1 cellular context compared by ENCODE assay signal in genomic region chr3:186609247-186609868, GRCh38.
TF ChIP-seq lines count a peak whose summit lies in the region.

No MANE protein-coding gene starts in this region.

TF ChIP-seq in K562, 482 proteins besides CTCF, POLR2A, EP300 and RAD21:
- peak; percentile 42; the same call in 1 of the 2 replicates for TF ChIP-seq RB1 (IDR thresholded peaks at IDR 0.05; ENCODE audit: low read depth)
- peak; percentile 78 for TF ChIP-seq ZNF766 (CRISPR knock-in tag; conservative IDR thresholded peaks at IDR 0.05)
- peak in 1 of 3 experiments; percentile 49 for TF ChIP-seq YY1 (IDR thresholded peaks at IDR 0.05; ENCODE audit: borderline replicate concordance in 1 of 3, control insufficient read depth in 1 of 3, extremely low read depth in 1 of 3, insufficient read depth in 3 of 3, insufficient read length in 1 of 3, insufficient replicate concordance in 2 of 3, low read depth in 1 of 3, low read length in 2 of 3)
- no peak for TF ChIP-seq U2AF1 (optimal IDR thresholded peaks at IDR 0.05; ENCODE audit: low read depth, low read length)
- TF ChIP-seq HCFC1 (IDR thresholded peaks at IDR 0.05; ENCODE audit: low read depth, low read length), result 0 out of 2 replicates have a peak, but pooled peaks have one; percentile 22
- TF ChIP-seq HINFP (tag; conservative IDR thresholded peaks at IDR 0.05; ENCODE audit: low read depth), result no peak
- 0 out of 2 replicates have a peak, but pooled peaks have one; percentile 21 for TF ChIP-seq SMC3 (conservative IDR thresholded peaks at IDR 0.05; ENCODE audit: insufficient read depth, low read depth, low read length)
- TF ChIP-seq DEAF1 (CRISPR knock-in tag; IDR thresholded peaks at IDR 0.05), result peak; percentile 60
